Comparison of ENCODE assay signal across 8 cellular contexts in genomic region chr2:64586883-64587481, GRCh38.
DNase-seq lines count a peak whose midpoint lies in the region; ATAC-seq and TF ChIP-seq lines count a peak whose summit lies in the region.

No MANE protein-coding gene starts in this region.

- no TSS peak for BruUV-seq in OCI-LY7 (replicated peaks; lab: Mats Ljungman, UMichigan)

- intact Hi-C loops in OCI-LY7 (cut with micrococcal nuclease; ENCODE audit: unreplicated experiment) (loop anchor here (2.0 to 5.0 kb wide), 4 partner anchors 165 to 445 kb away; no protein-coding TSS in a partner anchor), dorsolateral prefrontal cortex (cut with DNase I) (loop anchor here (2.0 to 10.0 kb wide), 4 partner anchors 58 to 988 kb away; no protein-coding TSS in a partner anchor)

- no peaks in the 10 kb centered on the region for H3K9me3 ChIP-seq in OCI-LY7 (ENCODE audit: low read length)

- CTCF ChIA-PET in OCI-LY7 (lab: Charles Lee; ENCODE audit: unreplicated experiment), result no interaction called here

- H2AFZ ChIP-seq in OCI-LY7 (ENCODE audit: low read length), result no peak overlapping the region

- H4K20me1 ChIP-seq in OCI-LY7 (ENCODE audit: insufficient read depth, low read length), result no peaks in the 10 kb centered on the region; the same call in 1 of the 2 replicates

- ATAC-seq in GM18868 (IDR thresholded peaks at IDR 0.05; ENCODE audit: unreplicated experiment), result no peak
- ATAC-seq in HG02970 (IDR thresholded peaks at IDR 0.05; ENCODE audit: low FRiP score, unreplicated experiment), result no peak
- ATAC-seq in HG03565 (IDR thresholded peaks at IDR 0.05; ENCODE audit: unreplicated experiment), result no peak

- H3K27ac ChIP-seq in OCI-LY7 (ENCODE audit: low read depth, low read length, poor library complexity, severe bottlenecking) (no peak overlapping the region), dorsolateral prefrontal cortex (peak overlapping the region in 4 of 59 donors; percentile 2 to 40 (median 18))

- DNase-seq in COLO829 (ENCODE audit: low spot score), result peak; percentile 76
- peak; percentile 70 for DNase-seq in HCEC 1CT
- DNase-seq in OCI-LY7 (ENCODE audit: low spot score), result peak; percentile 65
- DNase-seq in dorsolateral prefrontal cortex, result no peak
- peak; percentile 79 for DNase-seq in medulla oblongata (ENCODE audit: extremely low spot score)

- H3K4me3 ChIP-seq in OCI-LY7 (ENCODE audit: low read depth, low read length, poor library complexity, severe bottlenecking) (no peak overlapping the region), dorsolateral prefrontal cortex (no peak overlapping the region)

- POLR2A ChIA-PET in OCI-LY7 (lab: Charles Lee), result interaction anchor here (0.6 to 1.7 kb wide), 9 partner anchors 15 to 542 kb away, joined by 3 to 6 read pairs (median 3); no protein-coding TSS in a partner anchor

- H3K9me2 ChIP-seq in OCI-LY7 (ENCODE audit: insufficient read depth, low read length), result no peaks in the 10 kb centered on the region

- H3K4me2 ChIP-seq in OCI-LY7 (ENCODE audit: low read length), result no peak overlapping the region

- no peaks in the 10 kb centered on the region for H3K79me2 ChIP-seq in OCI-LY7 (ENCODE audit: insufficient read depth, low read depth, low read length)

- TF ChIP-seq CTCF in OCI-LY7 (conservative IDR thresholded peaks at IDR 0.05; ENCODE audit: low read length) (peak; percentile 93), dorsolateral prefrontal cortex (IDR thresholded peaks at IDR 0.05 in 54 of 56, conservative IDR thresholded peaks at IDR 0.05 in 2 of 56; ENCODE audit: low read depth in 1 of 56, partially characterized antibody in 56 of 56) (peak; percentile 16 to 85 (median 68))

- H3K4me1 ChIP-seq in OCI-LY7 (ENCODE audit: insufficient read depth, low read length, poor library complexity, severe bottlenecking), result peaks cover 16% of the 10 kb centered on the region

- H3K27me3 ChIP-seq in dorsolateral prefrontal cortex, result no peaks in the 10 kb centered on the region

- peaks cover 67% of the 10 kb centered on the region for H3K36me3 ChIP-seq in OCI-LY7 (ENCODE audit: insufficient read depth, low read length)

Comparison
In these comparisons a context has a peak if more than half of its experiments do, and no peak if none do; other contexts are left out.
1. DNase-seq: peak in COLO829 (single experiment), HCEC 1CT (single experiment), OCI-LY7 (single experiment) and medulla oblongata (single experiment); none in dorsolateral prefrontal cortex (0 of 10).